ENCODE assay signal across 8 cellular contexts in genomic region chr18:13500891-13501887, GRCh38.
A peak's percentile ranks its signal among the peaks of the same experiment; 100 is the strongest.
DNase-seq lines count a peak whose midpoint lies in the region; TF ChIP-seq lines count a peak whose summit lies in the region.

No MANE protein-coding gene starts in this region.

- no peak overlapping the region for H3K4me3 ChIP-seq in epithelial cell of proximal tubule (ENCODE audit: low read depth, low read length)

- DNase-seq in DMS79 treated with DMSO at 0.1 percent for 48 hours (lab: John Stamatoyannopoulos, UW): peak; percentile 97
- DNase-seq in NCI-H345 treated with DMSO at 0.1 percent for 48 hours (lab: John Stamatoyannopoulos, UW; ENCODE audit: unreplicated experiment): peak; percentile 85
- peak; percentile 43 for DNase-seq in epithelial cell of proximal tubule (ENCODE audit: low read depth)
- DNase-seq in neural crest cell (ENCODE audit: low read depth, low spot score): no peak
- no peak for DNase-seq in GM19240 (ENCODE audit: insufficient read length, low spot score)
- DNase-seq in NOMO-1 treated with dmso at 0.1 percent for 144 hours (lab: John Stamatoyannopoulos, UW; ENCODE audit: unreplicated experiment): no peak
- no peak for DNase-seq in HPDE6-E6E7 (ENCODE audit: extremely low spot score)
- no peak for DNase-seq in stimulated activated CD4-positive, alpha-beta T cell treated with anti-CD3 and anti-CD28 coated beads, Interleukin-2, amount 100 ng/mL, for 24 hours

- peaks cover 13% of the 10 kb centered on the region for H3K36me3 Mint-ChIP-seq in neural crest cell (ENCODE audit: low read depth)

- no peak overlapping the region for H3K27ac Mint-ChIP-seq in neural crest cell (ENCODE audit: unreplicated experiment)

- H3K4me1 Mint-ChIP-seq in neural crest cell: peaks cover 20% of the 10 kb centered on the region

- peak overlapping the region; percentile 41 for H3K4me3 Mint-ChIP-seq in neural crest cell

- peaks cover 34% of the 10 kb centered on the region for H3K27me3 Mint-ChIP-seq in neural crest cell (ENCODE audit: low read depth)

- H3K9me3 Mint-ChIP-seq in neural crest cell: peaks cover 4% of the 10 kb centered on the region

- no peak for TF ChIP-seq CTCF in epithelial cell of proximal tubule (conservative IDR thresholded peaks at IDR 0.05; ENCODE audit: low read depth, low read length)
- TF ChIP-seq CTCF in neural crest cell (conservative IDR thresholded peaks at IDR 0.05): no peak

Comparison
In these comparisons a context has a peak if more than half of its experiments do, and no peak if none do; other contexts are left out.
1. DNase-seq: peak in DMS79 treated with DMSO at 0.1 percent for 48 hours (single experiment), NCI-H345 treated with DMSO at 0.1 percent for 48 hours (single experiment) and epithelial cell of proximal tubule (single experiment); none in neural crest cell (single experiment), GM19240 (single experiment), NOMO-1 treated with dmso at 0.1 percent for 144 hours (single experiment), HPDE6-E6E7 (single experiment) and stimulated activated CD4-positive, alpha-beta T cell treated with anti-CD3 and anti-CD28 coated beads, Interleukin-2, amount 100 ng/mL, for 24 hours (0 of 2).